ENCODE assay signal across 7 cellular contexts in genomic region chrX:102516314-102516936, GRCh38. TPM values are rescaled to one million over a fixed set of nuclear protein-coding genes. Genes with fewer than 3 reads are reported as not detected.
DNase-seq lines count a peak whose midpoint lies in the region; ATAC-seq and TF ChIP-seq lines count a peak whose summit lies in the region.

TMSB15A (minus strand) TSS chrX:102516739.

- no peaks in the 10 kb centered on the region for H3K27me3 Mint-ChIP-seq in nephron (ENCODE audit: low read depth)

- H2AFZ ChIP-seq in PC-3 (ENCODE audit: low read length): peak within 1 kb of the TSS; percentile 67

- TF ChIP-seq CTCF in PC-3 (conservative IDR thresholded peaks at IDR 0.05; ENCODE audit: low read depth, low read length) (no peak), fibroblast of pulmonary artery (IDR thresholded peaks at IDR 0.05; ENCODE audit: low read length, missing control alignments) (no peak), nephron (IDR thresholded peaks at IDR 0.05; ENCODE audit: unreplicated experiment in 3 of 3) (no peak)

- H4K20me1 ChIP-seq in PC-3 (ENCODE audit: low read length): no peaks in the 10 kb centered on the region

- peak within 1 kb of the TSS; percentile 74 for H3K4me2 ChIP-seq in PC-3 (ENCODE audit: low read length)

- intact Hi-C loops in PC-3 (cut with micrococcal nuclease): no loop called here

- peaks cover 22% of the 10 kb centered on the region for H3K36me3 Mint-ChIP-seq in nephron (ENCODE audit: low read depth)

- no peaks in the 10 kb centered on the region for H3K9me2 ChIP-seq in PC-3 (replicated peaks; ENCODE audit: low read length)

- POLR2A ChIA-PET in PC-3 (lab: Charles Lee; ENCODE audit: unreplicated experiment): no interaction called here

- H3K27ac ChIP-seq in PC-3 (ENCODE audit: low read length): no peak within 1 kb of the TSS

- peaks cover 39% of the 10 kb centered on the region for H3K27me3 ChIP-seq in PC-3 (ENCODE audit: low read length)

- H3K4me3 ChIP-seq in PC-3 (ENCODE audit: low read length): peak within 1 kb of the TSS; percentile 55
- H3K4me3 ChIP-seq in fibroblast of pulmonary artery (replicated peaks; ENCODE audit: low read depth, low read length): peak within 1 kb of the TSS; percentile 47

- peak within 1 kb of the TSS; percentile 90 to 94 (median 93) for H3K4me3 Mint-ChIP-seq in nephron

- H3K9me3 Mint-ChIP-seq in nephron: peaks cover 2% of the 10 kb centered on the region

- no peaks in the 10 kb centered on the region for H3K9me3 ChIP-seq in PC-3 (ENCODE audit: low read length)

- H3K4me1 Mint-ChIP-seq in nephron: no peaks in the 10 kb centered on the region

- no peak within 1 kb of the TSS for H3K9ac ChIP-seq in PC-3 (ENCODE audit: low read length)

- no peaks in the 10 kb centered on the region for H3F3A ChIP-seq in PC-3 (ENCODE audit: low read length, unreplicated experiment)

- H3K36me3 ChIP-seq in PC-3 (ENCODE audit: low read depth, low read length): no peaks in the 10 kb centered on the region

- no peaks in the 10 kb centered on the region for H3K4me1 ChIP-seq in PC-3 (ENCODE audit: insufficient read depth, low read length)

- H3K79me2 ChIP-seq in PC-3 (ENCODE audit: low read length): no peaks in the 10 kb centered on the region

- CTCF ChIA-PET in PC-3 (lab: Charles Lee): no interaction called here

- BruUV-seq in PC-3 (replicated peaks; lab: Mats Ljungman, UMichigan): no TSS peak

- ATAC-seq in HG03571 (IDR thresholded peaks at IDR 0.05; ENCODE audit: unreplicated experiment) (peak; percentile 85), PC-3 (peak; percentile 88)

- peak; percentile 3 for DNase-seq in GM19240 (ENCODE audit: insufficient read length, low spot score)
- DNase-seq in PC-3: peak; percentile 29
- DNase-seq in activated effector memory CD4-positive, alpha-beta T cell treated with Interleukin-2 at 50 U/mL for 16 hours: peak; percentile 18
- DNase-seq in fibroblast of pulmonary artery (ENCODE audit: low read depth): peak; percentile 36
- peak in 5 of 6 experiments; percentile 26 to 48 (median 32) for DNase-seq in stimulated activated naive CD4-positive, alpha-beta T cell (lab: John Stamatoyannopoulos, UW)

- peak within 1 kb of the TSS; percentile 52 to 92 (median 91) for H3K27ac Mint-ChIP-seq in nephron

RNA-seq across cellular contexts. Expression of gene TMSB15A, which starts in this region (rescaled TPM):
- total RNA-seq in PC-3 (2014; rRNA removed): 0.18 TPM in 1 of 2 replicates, not detected in the other

Comparison
In these comparisons a context has a peak if more than half of its experiments do, and no peak if none do; other contexts are left out.
1. Peak in DNase-seq, ATAC-seq, H3K4me3 ChIP-seq and H3K4me2 ChIP-seq in PC-3; RNA of the gene not detected or under 1 TPM.